ENCODE assay signal across 6 cellular contexts in the genomic region with DNA sequence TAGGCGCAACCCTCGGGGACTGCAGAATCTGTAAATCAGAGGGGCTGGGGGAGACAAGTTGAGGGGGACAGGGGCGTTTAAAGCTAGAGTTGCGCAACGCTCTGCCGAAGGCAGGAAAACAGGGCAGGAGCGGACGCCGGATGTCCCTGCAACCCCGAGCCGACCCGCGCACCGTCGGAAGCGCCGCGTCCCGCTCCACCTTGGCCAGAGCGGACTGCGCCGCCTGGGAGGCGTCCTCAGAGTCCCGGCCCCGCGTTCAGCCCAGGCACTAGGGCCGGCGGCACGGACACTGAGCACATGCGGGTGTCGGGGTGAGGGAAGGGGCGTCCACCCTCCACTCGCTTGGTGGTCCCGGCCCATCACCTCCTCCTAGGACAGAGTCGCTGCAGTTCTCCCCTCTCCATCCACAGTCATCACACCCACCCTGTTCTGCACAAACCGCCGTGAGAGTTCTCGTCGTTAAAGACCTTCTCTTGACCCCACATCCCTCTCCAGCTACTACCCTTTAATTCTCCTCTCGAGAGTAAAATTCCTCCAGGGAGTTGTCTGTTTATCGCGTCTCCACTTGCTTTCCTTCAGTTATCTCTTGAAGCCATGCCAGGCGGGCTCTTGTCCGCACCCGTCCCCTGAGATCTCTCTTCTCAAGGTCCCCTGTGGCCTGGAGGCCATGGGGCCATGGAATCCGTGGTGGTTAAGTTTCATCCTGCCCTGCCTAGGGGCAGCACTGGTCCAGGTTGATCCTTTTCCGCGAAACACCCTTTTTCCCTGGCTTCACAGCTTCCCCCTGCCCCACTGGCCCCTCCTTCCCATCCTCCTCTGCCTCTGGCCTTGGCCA.
DNase-seq lines count a peak whose midpoint lies in the region; ATAC-seq lines count a peak whose summit lies in the region.

No MANE protein-coding gene starts in this region.

- no peak overlapping the region for H3K27ac ChIP-seq in SK-N-MC

- DNase-seq in SK-N-MC (ENCODE audit: low read depth, low spot score) (no peak), kidney tubule cell (ENCODE audit: low spot score) (no peak)

- peak overlapping the region; percentile 92 for H3K4me3 ChIP-seq in SK-N-MC
- H3K4me3 ChIP-seq in iPS-18c (ENCODE audit: insufficient read depth, low read depth, low read length), result peak overlapping the region; percentile 57

- peak; percentile 3 for ATAC-seq in GM18867 (IDR thresholded peaks at IDR 0.05; ENCODE audit: unreplicated experiment)
- ATAC-seq in HG02840 (IDR thresholded peaks at IDR 0.05; ENCODE audit: low FRiP score, unreplicated experiment), result no peak
- no peak for ATAC-seq in HG03135 (IDR thresholded peaks at IDR 0.05; ENCODE audit: unreplicated experiment)

- no peaks in the 10 kb centered on the region for H3K9me3 ChIP-seq in SK-N-MC (ENCODE audit: low read depth, low read length)
- no peaks in the 10 kb centered on the region for H3K9me3 ChIP-seq in iPS-18c (ENCODE audit: control insufficient read depth, insufficient read depth, low read length)

- H3K36me3 ChIP-seq in SK-N-MC (ENCODE audit: insufficient read depth, low read length), result peaks cover 3% of the 10 kb centered on the region; the same call in 1 of the 2 replicates

- peak overlapping the region; percentile 54 for H3K9ac ChIP-seq in SK-N-MC (ENCODE audit: insufficient read length)
